In genomic region chr6:159761873-159762680, GRCh38 we compare ENCODE assay signal across 1 cellular context.
A peak's percentile ranks its signal among the peaks of the same experiment; 100 is the strongest.
TF ChIP-seq lines count a peak whose summit lies in the region.

Gene ACAT2 (plus strand): TSS chr6:159762045. CDS start chr6:159762088, 43 bp downstream.

TF ChIP-seq in HepG2, 621 proteins besides CTCF, POLR2A, EP300 and RAD21 (continued from another document and continues in another):
- peak; percentile 76 to 82 for TF ChIP-seq HMGXB4 (CRISPR knock-in tag; IDR thresholded peaks at IDR 0.05; ENCODE audit: borderline replicate concordance in 1 of 2, low read depth in 1 of 2)
- peak; percentile 89 for TF ChIP-seq ERF (CRISPR knock-in tag; IDR thresholded peaks at IDR 0.05)
- no peak; the same call in 1 of the 2 replicates for TF ChIP-seq ZNF7 (CRISPR knock-in tag; IDR thresholded peaks at IDR 0.05)
- TF ChIP-seq SRY (CRISPR knock-in tag; IDR thresholded peaks at IDR 0.05): peak; percentile 97
- no peak for TF ChIP-seq ZNF597 (CRISPR knock-in tag; IDR thresholded peaks at IDR 0.05)
- TF ChIP-seq ZNF629 (CRISPR knock-in tag; conservative IDR thresholded peaks at IDR 0.05): 0 out of 2 replicates have a peak, but pooled peaks have one; percentile 10
- peak; percentile 92 for TF ChIP-seq CREM (IDR thresholded peaks at IDR 0.05)
- no peak for TF ChIP-seq CREM (CRISPR knock-in tag; IDR thresholded peaks at IDR 0.05)
- TF ChIP-seq ZNF605 (CRISPR knock-in tag; IDR thresholded peaks at IDR 0.05): peak; percentile 81
- TF ChIP-seq ZNF709 (CRISPR knock-in tag; IDR thresholded peaks at IDR 0.05): peak; percentile 79; the same call in 1 of the 2 replicates
- TF ChIP-seq NCOR1 (IDR thresholded peaks at IDR 0.05; ENCODE audit: borderline replicate concordance, low read length): peak; percentile 49; the same call in 1 of the 2 replicates
- TF ChIP-seq SP2 (CRISPR knock-in tag; IDR thresholded peaks at IDR 0.05): peak; percentile 91
- 0 out of 2 replicates have a peak, but pooled peaks have one; percentile 35 for TF ChIP-seq RCOR2 (CRISPR knock-in tag; IDR thresholded peaks at IDR 0.05)
- no peak for TF ChIP-seq TFDP1 (CRISPR knock-in tag; IDR thresholded peaks at IDR 0.05; ENCODE audit: borderline replicate concordance)
- no peak for TF ChIP-seq ZNF253 (CRISPR knock-in tag; IDR thresholded peaks at IDR 0.05; ENCODE audit: borderline replicate concordance)
- TF ChIP-seq POGZ (CRISPR knock-in tag; IDR thresholded peaks at IDR 0.05): peak; percentile 96
- no peak for TF ChIP-seq FLYWCH1 (CRISPR knock-in tag; IDR thresholded peaks at IDR 0.05)
- TF ChIP-seq ZNF326 (CRISPR knock-in tag; IDR thresholded peaks at IDR 0.05; ENCODE audit: borderline replicate concordance): no peak
- TF ChIP-seq HOXA3 (CRISPR knock-in tag; IDR thresholded peaks at IDR 0.05): peak; percentile 69
- no peak; the same call in 1 of the 2 replicates for TF ChIP-seq SKIL (CRISPR knock-in tag; IDR thresholded peaks at IDR 0.05; ENCODE audit: borderline replicate concordance)
- peak; percentile 57 for TF ChIP-seq FOXP4 (CRISPR knock-in tag; IDR thresholded peaks at IDR 0.05)
- TF ChIP-seq ZNF841 (CRISPR knock-in tag; IDR thresholded peaks at IDR 0.05; ENCODE audit: borderline replicate concordance): no peak
- TF ChIP-seq NR2C2 (CRISPR knock-in tag; IDR thresholded peaks at IDR 0.05; ENCODE audit: borderline replicate concordance): peak; percentile 85; the same call in 1 of the 2 replicates
- peak; percentile 89 for TF ChIP-seq ZNF350 (CRISPR knock-in tag; IDR thresholded peaks at IDR 0.05; ENCODE audit: borderline replicate concordance, low read depth)
- TF ChIP-seq ZBTB38 (CRISPR knock-in tag; IDR thresholded peaks at IDR 0.05): peak; percentile 71
- TF ChIP-seq ZNF781 (CRISPR knock-in tag; IDR thresholded peaks at IDR 0.05; ENCODE audit: borderline replicate concordance, not compliant biosample characterization): peak; percentile 89
- TF ChIP-seq ZFP91 (CRISPR knock-in tag; IDR thresholded peaks at IDR 0.05; ENCODE audit: borderline replicate concordance): peak; percentile 96
- TF ChIP-seq ELK4 (CRISPR knock-in tag; IDR thresholded peaks at IDR 0.05; ENCODE audit: borderline replicate concordance): no peak
- peak; percentile 87 for TF ChIP-seq PHF5A (CRISPR knock-in tag; IDR thresholded peaks at IDR 0.05; ENCODE audit: low read depth, unreplicated experiment)
- no peak for TF ChIP-seq NFE2 (CRISPR knock-in tag; IDR thresholded peaks at IDR 0.05)
- peak; percentile 89; the same call in 1 of the 2 replicates for TF ChIP-seq NFKB2 (CRISPR knock-in tag; IDR thresholded peaks at IDR 0.05; ENCODE audit: borderline replicate concordance)
- TF ChIP-seq HOXA9 (CRISPR knock-in tag; IDR thresholded peaks at IDR 0.05; ENCODE audit: borderline replicate concordance): no peak
- TF ChIP-seq ZSCAN30 (CRISPR knock-in tag; IDR thresholded peaks at IDR 0.05): no peak
- TF ChIP-seq IRF9 (CRISPR knock-in tag; IDR thresholded peaks at IDR 0.05; ENCODE audit: borderline replicate concordance): peak; percentile 91
- TF ChIP-seq ZBTB21 (CRISPR knock-in tag; IDR thresholded peaks at IDR 0.05): no peak
- TF ChIP-seq ATF5 (CRISPR knock-in tag; IDR thresholded peaks at IDR 0.05; ENCODE audit: low read depth): no peak
- TF ChIP-seq RNF2 (conservative IDR thresholded peaks at IDR 0.05; ENCODE audit: low read depth): no peak
- TF ChIP-seq ZBTB7A (CRISPR knock-in tag; IDR thresholded peaks at IDR 0.05): 0 out of 2 replicates have a peak, but pooled peaks have one; percentile 4
- peak; percentile 52 for TF ChIP-seq PATZ1 (CRISPR knock-in tag; IDR thresholded peaks at IDR 0.05)
- TF ChIP-seq TSC22D2 (CRISPR knock-in tag; IDR thresholded peaks at IDR 0.05; ENCODE audit: borderline replicate concordance): peak; percentile 64; the same call in 1 of the 2 replicates
- TF ChIP-seq FOXK1 (CRISPR knock-in tag; IDR thresholded peaks at IDR 0.05; ENCODE audit: borderline replicate concordance, low read depth): peak; percentile 65; the same call in 1 of the 2 replicates
- peak; percentile 46 for TF ChIP-seq TOE1 (CRISPR knock-in tag; IDR thresholded peaks at IDR 0.05)
- TF ChIP-seq HIC2 (CRISPR knock-in tag; IDR thresholded peaks at IDR 0.05; ENCODE audit: low read depth): no peak
- TF ChIP-seq POLR2AphosphoS5 (IDR thresholded peaks at IDR 0.05; ENCODE audit: low read depth, low read length): peak; percentile 88
- TF ChIP-seq DPF2 (CRISPR knock-in tag; IDR thresholded peaks at IDR 0.05; ENCODE audit: borderline replicate concordance, low read depth): no peak
- peak; percentile 31; the same call in 1 of the 2 replicates for TF ChIP-seq GTF3A (CRISPR knock-in tag; conservative IDR thresholded peaks at IDR 0.05)
- no peak for TF ChIP-seq TBP (CRISPR knock-in tag; IDR thresholded peaks at IDR 0.05)
